ENCODE assay signal across 10 cellular contexts in genomic region chr1:26277719-26278118, GRCh38. TPM values are rescaled to one million over a fixed set of nuclear protein-coding genes. Genes with fewer than 3 reads are reported as not detected.
A peak's percentile ranks its signal among the peaks of the same experiment; 100 is the strongest.
DNase-seq lines count a peak whose midpoint lies in the region; ATAC-seq, FAIRE-seq and TF ChIP-seq lines count a peak whose summit lies in the region.
"Had no signal": no experiment of that assay in that cellular context is flagged by ENCODE, and none has a peak within 500 bp of the region (broad histone marks: within the 10 kb centered on the region; RNA-seq: fewer than 3 reads in every experiment).

No MANE protein-coding gene starts in this region.

- H2AFZ ChIP-seq in keratinocyte (ENCODE audit: control insufficient read depth, low read length), result no peak overlapping the region

- H3K36me3 Mint-ChIP-seq in T-helper 1 cell treated with Interleukin-12 subunit alpha and Interleukin-12 subunit beta and Interleukin-4 antibody, amounts not matched to agents 30 μg/mL and 1 μg/mL, for 36 hours (ENCODE audit: low read depth), result peaks cover 43% of the 10 kb centered on the region
- H3K36me3 Mint-ChIP-seq in activated T-helper 17 cell treated with anti-CD3 and anti-CD28 coated beads, Interleukin-2, amount 50 U/mL, for 72 hours (ENCODE audit: low read depth), result peaks cover 91% of the 10 kb centered on the region

- DNase-seq in T-helper 1 cell, result no peak
- DNase-seq in keratinocyte (ENCODE audit: low read depth, low spot score), result no peak
- DNase-seq in NCI-H128 (lab: John Stamatoyannopoulos, UW; ENCODE audit: unreplicated experiment), result no peak
- DNase-seq in globus pallidus (ENCODE audit: low spot score), result no peak
- no peak for DNase-seq in mesendoderm
- DNase-seq: ACHN had no signal

- no peak overlapping the region for H2BK15ac ChIP-seq in mesendoderm (replicated peaks; ENCODE audit: low read depth)

- H3K36me3 ChIP-seq in keratinocyte (ENCODE audit: control insufficient read depth in 2 of 2, extremely low read depth in 1 of 2, insufficient read depth in 2 of 2, low read length in 2 of 2), result peaks cover 12 to 26% of the 10 kb centered on the region in 2 experiments
- peaks cover 0 to 2% of the 10 kb centered on the region in 2 donors for H3K36me3 ChIP-seq in stomach smooth muscle (ENCODE audit: control insufficient read depth in 2 of 2, insufficient read depth in 2 of 2, low read length in 2 of 2)
- peaks cover 19% of the 10 kb centered on the region for H3K36me3 ChIP-seq in mesendoderm (ENCODE audit: control insufficient read depth, insufficient read depth, low read length)

- H3K79me2 ChIP-seq in keratinocyte (ENCODE audit: control insufficient read depth, insufficient read depth, low read length) (peaks cover 21% of the 10 kb centered on the region), mesendoderm (ENCODE audit: control insufficient read depth, insufficient read depth, low read length) (no peaks in the 10 kb centered on the region)

- no peak overlapping the region for H2BK120ac ChIP-seq in mesendoderm (ENCODE audit: low read depth, low read length)

- H2BK5ac ChIP-seq in mesendoderm (ENCODE audit: low read length), result no peak overlapping the region

- peak overlapping the region; percentile 44 for H3K4me2 ChIP-seq in keratinocyte (ENCODE audit: control insufficient read depth, extremely low read depth, insufficient read depth, low read depth, low read length)
- H3K4me2 ChIP-seq in mesendoderm (ENCODE audit: low read length), result no peak overlapping the region

- H3K56ac ChIP-seq in mesendoderm (ENCODE audit: low read length), result no peak overlapping the region

- dilution Hi-C loops in keratinocyte (cut with MboI; ENCODE audit: extremely low pct_ligation_motif_present, low sequenced_read_pairs), result no loop called here

- ATAC-seq in activated T-helper 17 cell treated with anti-CD3 and anti-CD28 coated beads, Interleukin-2, amount 50 U/mL, for 72 hours (replicated peaks), result no peak

- peaks cover 9% of the 10 kb centered on the region for H4K20me1 ChIP-seq in keratinocyte (ENCODE audit: control insufficient read depth, extremely low read depth, insufficient read depth, low read length)

- peak overlapping the region; percentile 49 for H3K4me3 Mint-ChIP-seq in T-helper 1 cell treated with Interleukin-12 subunit alpha and Interleukin-12 subunit beta and Interleukin-4 antibody, amounts not matched to agents 30 μg/mL and 1 μg/mL, for 36 hours
- peak overlapping the region; percentile 91 for H3K4me3 Mint-ChIP-seq in activated T-helper 17 cell treated with anti-CD3 and anti-CD28 coated beads, Interleukin-2, amount 50 U/mL, for 72 hours

- H3K27ac Mint-ChIP-seq in T-helper 1 cell treated with Interleukin-12 subunit alpha and Interleukin-12 subunit beta and Interleukin-4 antibody, amounts not matched to agents 30 μg/mL and 1 μg/mL, for 36 hours, result peak overlapping the region; percentile 74
- H3K27ac Mint-ChIP-seq in activated T-helper 17 cell treated with anti-CD3 and anti-CD28 coated beads, Interleukin-2, amount 50 U/mL, for 72 hours, result peak overlapping the region; percentile 82

- H3K9me3 ChIP-seq in keratinocyte (ENCODE audit: control insufficient read depth, low read depth, low read length) (no peaks in the 10 kb centered on the region), stomach smooth muscle (ENCODE audit: control insufficient read depth in 2 of 2, low read length in 2 of 2) (no peaks in the 10 kb centered on the region)

- peak overlapping the region; percentile 77 for H3K9ac ChIP-seq in keratinocyte (ENCODE audit: control insufficient read depth, extremely low read depth, insufficient read depth, low read length)
- no peak overlapping the region for H3K9ac ChIP-seq in stomach smooth muscle (ENCODE audit: low read length in 2 of 2)
- H3K9ac ChIP-seq in mesendoderm (ENCODE audit: low read length), result no peak overlapping the region

- H2AK5ac ChIP-seq in mesendoderm (ENCODE audit: low read length), result no peak overlapping the region

- no peak overlapping the region for H4K5ac ChIP-seq in mesendoderm (ENCODE audit: low read length)

- H3K4me3 ChIP-seq in keratinocyte (ENCODE audit: control insufficient read depth in 2 of 3, extremely low read depth in 1 of 3, insufficient read depth in 2 of 3, low read depth in 1 of 3, low read length in 3 of 3) (no peak overlapping the region), stomach smooth muscle (ENCODE audit: low read length in 2 of 2) (no peak overlapping the region), mesendoderm (ENCODE audit: low read length) (no peak overlapping the region)

- TF ChIP-seq CTCF in keratinocyte (optimal IDR thresholded peaks at IDR 0.05 in 1 of 3, IDR thresholded peaks at IDR 0.05 in 1 of 3, conservative IDR thresholded peaks at IDR 0.05 in 1 of 3; ENCODE audit: extremely low read depth in 1 of 3, insufficient read depth in 2 of 3, low read length in 3 of 3), result no peak

- peaks cover 3% of the 10 kb centered on the region for H3K9me1 ChIP-seq in keratinocyte (ENCODE audit: control insufficient read depth, extremely low read depth, insufficient read depth, low read length)

- peaks cover 67% of the 10 kb centered on the region for H3K4me1 ChIP-seq in keratinocyte (ENCODE audit: control insufficient read depth, extremely low read depth, insufficient read depth, low read length)
- peaks cover 60% of the 10 kb centered on the region for H3K4me1 ChIP-seq in stomach smooth muscle (ENCODE audit: control insufficient read depth, insufficient read depth, low read length)
- H3K4me1 ChIP-seq in mesendoderm (ENCODE audit: control insufficient read depth, low read depth, low read length), result peaks cover 13% of the 10 kb centered on the region

- no peaks in the 10 kb centered on the region for H3K27me3 ChIP-seq in keratinocyte (ENCODE audit: control insufficient read depth, extremely low read depth, insufficient read depth, low read length)
- no peaks in the 10 kb centered on the region for H3K27me3 ChIP-seq in stomach smooth muscle (ENCODE audit: control insufficient read depth in 1 of 2, insufficient read depth in 2 of 2, low read length in 2 of 2)
- no peaks in the 10 kb centered on the region for H3K27me3 ChIP-seq in mesendoderm (ENCODE audit: insufficient read depth, low read length, poor library complexity)

- H3K27me3 Mint-ChIP-seq in T-helper 1 cell treated with Interleukin-12 subunit alpha and Interleukin-12 subunit beta and Interleukin-4 antibody, amounts not matched to agents 30 μg/mL and 1 μg/mL, for 36 hours (ENCODE audit: low read depth), result no peaks in the 10 kb centered on the region
- no peaks in the 10 kb centered on the region for H3K27me3 Mint-ChIP-seq in activated T-helper 17 cell treated with anti-CD3 and anti-CD28 coated beads, Interleukin-2, amount 50 U/mL, for 72 hours

- H3K79me1 ChIP-seq in mesendoderm (ENCODE audit: low read length), result peaks cover 1% of the 10 kb centered on the region

- H3K23ac ChIP-seq in mesendoderm (ENCODE audit: low read length), result no peak overlapping the region

- H3K4me1 Mint-ChIP-seq in T-helper 1 cell treated with Interleukin-12 subunit alpha and Interleukin-12 subunit beta and Interleukin-4 antibody, amounts not matched to agents 30 μg/mL and 1 μg/mL, for 36 hours (ENCODE audit: low read depth), result peaks cover 58% of the 10 kb centered on the region
- peaks cover 53% of the 10 kb centered on the region for H3K4me1 Mint-ChIP-seq in activated T-helper 17 cell treated with anti-CD3 and anti-CD28 coated beads, Interleukin-2, amount 50 U/mL, for 72 hours

- H3K9me3 Mint-ChIP-seq in T-helper 1 cell treated with Interleukin-12 subunit alpha and Interleukin-12 subunit beta and Interleukin-4 antibody, amounts not matched to agents 30 μg/mL and 1 μg/mL, for 36 hours, result no peaks in the 10 kb centered on the region
- no peaks in the 10 kb centered on the region for H3K9me3 Mint-ChIP-seq in activated T-helper 17 cell treated with anti-CD3 and anti-CD28 coated beads, Interleukin-2, amount 50 U/mL, for 72 hours

- no peak overlapping the region for H3K18ac ChIP-seq in mesendoderm (ENCODE audit: low read length)

- no peak overlapping the region for H3K4ac ChIP-seq in mesendoderm (ENCODE audit: low read depth, low read length)

- no peak for FAIRE-seq in keratinocyte (lab: Jason Lieb, UNC)
- FAIRE-seq: bronchial epithelial cell had no signal

- H3K27ac ChIP-seq in keratinocyte (ENCODE audit: control insufficient read depth, insufficient read depth, low read length) (peak overlapping the region; percentile 95), stomach smooth muscle (ENCODE audit: low read length) (peak overlapping the region; percentile 37), mesendoderm (ENCODE audit: low read depth, low read length) (no peak overlapping the region)

- no CpG with 5 or more reads among the region's 1 CpG for WGBS in mesendoderm (ENCODE audit: extremely low coverage, insufficient coverage, low lambda C conversion rate)

- no peak overlapping the region for H4K8ac ChIP-seq in mesendoderm (ENCODE audit: low read depth, low read length)

RNA-seq across cellular contexts. Expression of gene SH3BGRL3, which starts 2.2 kb away (rescaled TPM):
- 100 to 1,000 TPM; 258 to 280 TPM for total RNA-seq in activated T-helper 17 cell treated with anti-CD3 and anti-CD28 coated beads, Interleukin-2, amount 50 U/mL, for 72 hours
- 175 to 234 TPM (median 196 TPM) in 3 replicates for polyA plus RNA-seq in keratinocyte
- 246 TPM for polyA plus RNA-seq in keratinocyte (2011; ENCODE audit: low read depth)
- polyA plus RNA-seq in keratinocyte (2011; cell fraction: cytosol; rRNA removed), result 423 and 444 TPM in 2 replicates
- 84.2 and 96.0 TPM in 2 replicates for polyA plus RNA-seq in keratinocyte (2011; cell fraction: nucleus; rRNA removed)
- polyA plus RNA-seq in keratinocyte (2012; ENCODE audit: low replicate concordance), result 453 and 651 TPM in 2 replicates
- polyA minus RNA-seq in keratinocyte, result 286 to 540 TPM (median 528 TPM) in 3 replicates
- polyA minus RNA-seq in keratinocyte (2011; cell fraction: cytosol; rRNA and poly(A)+ RNA removed), result 456 TPM
- polyA minus RNA-seq in keratinocyte (2011; cell fraction: nucleus; rRNA and poly(A)+ RNA removed), result 61.4 and 74.5 TPM in 2 replicates
- polyA plus RNA-seq in mesendoderm (2013, experiment 1 of 2), result 80.4 TPM
- polyA plus RNA-seq in mesendoderm (2013, experiment 2 of 2), result 79.4 TPM

RNA-seq across cellular contexts. Expression of gene UBXN11, which starts 28.7 kb away (rescaled TPM):
- 10 to 100 TPM; 17.9 to 23.2 TPM for total RNA-seq in activated T-helper 17 cell treated with anti-CD3 and anti-CD28 coated beads, Interleukin-2, amount 50 U/mL, for 72 hours
- polyA plus RNA-seq in keratinocyte, result 5.2 to 6.8 TPM (median 6.6 TPM) in 3 replicates
- polyA plus RNA-seq in keratinocyte (2011; ENCODE audit: low read depth), result 6.8 TPM
- polyA plus RNA-seq in keratinocyte (2011; cell fraction: cytosol; rRNA removed), result 1.5 and 2.1 TPM in 2 replicates
- 28.1 and 28.2 TPM in 2 replicates for polyA plus RNA-seq in keratinocyte (2011; cell fraction: nucleus; rRNA removed)
- 5.4 and 7.6 TPM in 2 replicates for polyA plus RNA-seq in keratinocyte (2012; ENCODE audit: low replicate concordance)
- 2.7 to 6.8 TPM (median 4.3 TPM) in 3 replicates for polyA minus RNA-seq in keratinocyte
- polyA minus RNA-seq in keratinocyte (2011; cell fraction: cytosol; rRNA and poly(A)+ RNA removed), result 3.1 TPM
- 3.5 and 4.0 TPM in 2 replicates for polyA minus RNA-seq in keratinocyte (2011; cell fraction: nucleus; rRNA and poly(A)+ RNA removed)
- polyA plus RNA-seq in mesendoderm (2013, experiment 1 of 2), result 6.0 TPM
- 6.4 TPM for polyA plus RNA-seq in mesendoderm (2013, experiment 2 of 2)

RNA-seq across cellular contexts. Expression of gene CD52, which starts 40.0 kb away (rescaled TPM):
- 100 to 1,000 TPM; 218 to 542 TPM for total RNA-seq in activated T-helper 17 cell treated with anti-CD3 and anti-CD28 coated beads, Interleukin-2, amount 50 U/mL, for 72 hours
- polyA plus RNA-seq in keratinocyte, result 0.22 to 0.27 TPM in 2 of 3 replicates, not detected in the other
- polyA plus RNA-seq in keratinocyte (2011; ENCODE audit: low read depth), result not detected
- polyA plus RNA-seq in keratinocyte (2011; cell fraction: cytosol; rRNA removed), result not detected in 2 replicates
- not detected in 2 replicates for polyA plus RNA-seq in keratinocyte (2011; cell fraction: nucleus; rRNA removed)
- polyA plus RNA-seq in keratinocyte (2012; ENCODE audit: low replicate concordance), result 0.69 TPM in 1 of 2 replicates, not detected in the other
- polyA minus RNA-seq in keratinocyte, result 1.5 TPM in 1 of 3 replicates, not detected in the others
- polyA minus RNA-seq in keratinocyte (2011; cell fraction: cytosol; rRNA and poly(A)+ RNA removed), result not detected
- polyA minus RNA-seq in keratinocyte (2011; cell fraction: nucleus; rRNA and poly(A)+ RNA removed), result not detected in 2 replicates
- 6.4 TPM for polyA plus RNA-seq in mesendoderm (2013, experiment 1 of 2)
- polyA plus RNA-seq in mesendoderm (2013, experiment 2 of 2), result 5.3 TPM
- total RNA-seq: bronchial epithelial cell had no signal

RNA-seq across cellular contexts. Expression of gene CEP85, which starts 43.7 kb away (rescaled TPM):
- 10 to 100 TPM; 34.8 to 37.7 TPM for total RNA-seq in activated T-helper 17 cell treated with anti-CD3 and anti-CD28 coated beads, Interleukin-2, amount 50 U/mL, for 72 hours
- polyA plus RNA-seq in keratinocyte, result 14.8 to 17.0 TPM (median 15.4 TPM) in 3 replicates
- 3.7 TPM for polyA plus RNA-seq in keratinocyte (2011; ENCODE audit: low read depth)
- 7.2 and 9.6 TPM in 2 replicates for polyA plus RNA-seq in keratinocyte (2011; cell fraction: cytosol; rRNA removed)
- 31.8 and 34.8 TPM in 2 replicates for polyA plus RNA-seq in keratinocyte (2011; cell fraction: nucleus; rRNA removed)
- polyA plus RNA-seq in keratinocyte (2012; ENCODE audit: low replicate concordance), result 5.4 and 8.1 TPM in 2 replicates
- polyA minus RNA-seq in keratinocyte, result 10.2 to 19.9 TPM (median 16.7 TPM) in 3 replicates
- polyA minus RNA-seq in keratinocyte (2011; cell fraction: cytosol; rRNA and poly(A)+ RNA removed), result 6.9 TPM
- polyA minus RNA-seq in keratinocyte (2011; cell fraction: nucleus; rRNA and poly(A)+ RNA removed), result 12.9 and 16.5 TPM in 2 replicates
- 20.0 TPM for polyA plus RNA-seq in mesendoderm (2013, experiment 1 of 2)
- 19.8 TPM for polyA plus RNA-seq in mesendoderm (2013, experiment 2 of 2)
